26 cellular contexts compared by ENCODE assay signal in genomic region chrX:110454336-110454735, GRCh38.
A peak's percentile ranks its signal among the peaks of the same experiment; 100 is the strongest.
DNase-seq lines count a peak whose midpoint lies in the region; ATAC-seq and TF ChIP-seq lines count a peak whose summit lies in the region.
"Had no signal": no experiment of that assay in that cellular context is flagged by ENCODE, and none has a peak within 500 bp of the region (broad histone marks: within the 10 kb centered on the region; RNA-seq: fewer than 3 reads in every experiment).

No MANE protein-coding gene starts in this region.

- no peaks in the 10 kb centered on the region for H3K27me3 ChIP-seq in right cardiac atrium (ENCODE audit: control insufficient read depth, insufficient read depth)
- H3K27me3 ChIP-seq in osteoblast (ENCODE audit: insufficient read depth, low read length) = peaks cover 48% of the 10 kb centered on the region

- H3K9me3 ChIP-seq in right cardiac atrium (ENCODE audit: control insufficient read depth, low read length) (no peaks in the 10 kb centered on the region), osteoblast (ENCODE audit: low read depth, low read length) (no peaks in the 10 kb centered on the region)
- H3K9me3 ChIP-seq: BLaER1 treated with 17β-estradiol and CSF1 and Interleukin-3, amounts not matched to agents 10 nM and 100 nM had no signal

- H3K4me2 ChIP-seq in osteoblast (ENCODE audit: insufficient read depth, low read length) = no peak overlapping the region
- H3K4me2 ChIP-seq: BLaER1 treated with 17β-estradiol and CSF1 and Interleukin-3, amounts not matched to agents 10 nM and 100 nM; KMS-11; PC-9 had no signal

- DNase-seq in left ventricle myocardium superior (no peak), right cardiac atrium (no peak), cerebellar cortex (ENCODE audit: low spot score) (peak; percentile 86), osteoblast (ENCODE audit: insufficient read length, low spot score, missing footprints) (peak; percentile 6), germinal center (ENCODE audit: low spot score) (no peak), sciatic nerve (ENCODE audit: low spot score) (no peak)
- no peak for DNase-seq in activated T-cell treated with anti-CD3 and anti-CD28 coated beads, Interleukin-2, amount 50 U/mL, for 48 hours
- DNase-seq: CD4-positive, alpha-beta T cell; COR-L47; DMS79; EL; GF-D8; HCEC 1CT; NCI-H1048; NCI-H1417 treated with DMSO at 0.1 percent for 48 hours; NCI-H1694 treated with DMSO at 0.1 percent for 48 hours; NCI-H2081; NCI-H2171; NCI-H226; NCI-H524; NCI-H774; PC-9; SHP77 had no signal

- WGBS in right cardiac atrium = 71% methylated on average over 7 of the region's 7 CpGs

- intact Hi-C loops in left ventricle myocardium superior (cut with micrococcal nuclease) (loop anchor here (5.0 kb wide), 1 partner anchor 393 kb away; no protein-coding TSS in a partner anchor), right cardiac atrium (cut with DNase I) (loop anchor here in 3 of 4 donors (5.0 kb wide), 1 partner anchor 393 kb away; no protein-coding TSS in a partner anchor), sciatic nerve (cut with DNase I) (loop anchor here (5.0 kb wide), 1 partner anchor 393 kb away; no protein-coding TSS in a partner anchor)

- H3K79me2 ChIP-seq in osteoblast (ENCODE audit: insufficient read depth, low read length) = no peaks in the 10 kb centered on the region

- ATAC-seq in left ventricle myocardium superior (peak; percentile 37), right cardiac atrium (no peak), sciatic nerve (no peak)

- peaks cover 3% of the 10 kb centered on the region for H4K20me1 ChIP-seq in osteoblast (ENCODE audit: insufficient read depth, low read length)

- H3K4me3 ChIP-seq in right cardiac atrium (ENCODE audit: low read length) (no peak overlapping the region), osteoblast (ENCODE audit: insufficient read depth, low read length) (no peak overlapping the region)
- H3K4me3 ChIP-seq: BLaER1 treated with 17β-estradiol and CSF1 and Interleukin-3, amounts not matched to agents 10 nM and 100 nM; PC-9 had no signal

- no peak for TF ChIP-seq CTCF in osteoblast (IDR thresholded peaks at IDR 0.05; ENCODE audit: extremely low read depth, low read depth, low read length)

- no peaks in the 10 kb centered on the region for H3K36me3 ChIP-seq in osteoblast (ENCODE audit: insufficient read depth, low read length)
- H3K36me3 ChIP-seq: BLaER1 treated with 17β-estradiol and CSF1 and Interleukin-3, amounts not matched to agents 10 nM and 100 nM had no signal

- no peak overlapping the region for H2AFZ ChIP-seq in osteoblast (ENCODE audit: low read length)
- H2AFZ ChIP-seq: PC-9 had no signal

- no peak overlapping the region for H3K27ac ChIP-seq in right cardiac atrium (ENCODE audit: low read length)
- no peak overlapping the region for H3K27ac ChIP-seq in osteoblast (ENCODE audit: low read depth, low read length)
- H3K27ac ChIP-seq: BLaER1 treated with 17β-estradiol and CSF1 and Interleukin-3, amounts not matched to agents 10 nM and 100 nM; HL-60; KMS-11; PC-9 had no signal

- peaks cover 2% of the 10 kb centered on the region for H3K4me1 ChIP-seq in right cardiac atrium (ENCODE audit: control insufficient read depth, insufficient read depth, low read length)
- no peaks in the 10 kb centered on the region for H3K4me1 ChIP-seq in osteoblast (ENCODE audit: insufficient read depth, low read length)
- H3K4me1 ChIP-seq: BLaER1 treated with 17β-estradiol and CSF1 and Interleukin-3, amounts not matched to agents 10 nM and 100 nM had no signal

Comparison
In these comparisons a context has a peak if more than half of its experiments do, and no peak if none do; other contexts are left out.
1. DNase-seq: peak in cerebellar cortex (single experiment) and osteoblast (single experiment); none in left ventricle myocardium superior (single experiment), right cardiac atrium (0 of 3), activated T-cell treated with anti-CD3 and anti-CD28 coated beads, Interleukin-2, amount 50 U/mL, for 48 hours (0 of 2), germinal center (single experiment) and sciatic nerve (single experiment).